In genomic region chr2:230765611-230766300, GRCh38 we compare ENCODE assay signal across 17 cellular contexts. TPM values are rescaled to one million over a fixed set of nuclear protein-coding genes. Genes with fewer than 3 reads are reported as not detected.
DNase-seq lines count a peak whose midpoint lies in the region; ATAC-seq and FAIRE-seq lines count a peak whose summit lies in the region.
"Had no signal": no experiment of that assay in that cellular context is flagged by ENCODE, and none has a peak within 500 bp of the region (broad histone marks: within the 10 kb centered on the region; RNA-seq: fewer than 3 reads in every experiment).

No MANE protein-coding gene starts in this region.

- no peak for ATAC-seq in CD4-positive, CD25-positive, alpha-beta regulatory T cell (ENCODE audit: low read depth in 2 of 2)
- peak; percentile 61 for ATAC-seq in activated naive CD8-positive, alpha-beta T cell treated with anti-CD3 and anti-CD28 coated beads, Interleukin-2, amount 50 U/mL, for 24 hours
- ATAC-seq in GM19397 (IDR thresholded peaks at IDR 0.05; ENCODE audit: unreplicated experiment) (no peak), HG03460 (IDR thresholded peaks at IDR 0.05; ENCODE audit: unreplicated experiment) (no peak)

- H3K4ac ChIP-seq in mesenchymal stem cell (ENCODE audit: low read depth in 1 of 2, low read length in 2 of 2): no peak overlapping the region

- no peak overlapping the region for H3K4me2 ChIP-seq in mesenchymal stem cell (ENCODE audit: low read length, poor library complexity, severe bottlenecking)

- H3K23ac ChIP-seq in mesenchymal stem cell (ENCODE audit: low read length in 2 of 2): no peak overlapping the region

- H3K27me3 ChIP-seq in CD4-positive, CD25-positive, alpha-beta regulatory T cell (ENCODE audit: control insufficient read depth, insufficient read depth, low read length): no peaks in the 10 kb centered on the region
- H3K27me3 ChIP-seq in mesenchymal stem cell (ENCODE audit: control insufficient read depth in 1 of 2, insufficient read depth in 1 of 2, low read length in 2 of 2): no peaks in the 10 kb centered on the region
- H3K27me3 ChIP-seq: ascending aorta, esophagus squamous epithelium, Peyer's patch had no signal

- H3K27ac Mint-ChIP-seq in CD4-positive, CD25-positive, alpha-beta regulatory T cell: peak overlapping the region; percentile 7 to 74 (median 60)
- H3K27ac Mint-ChIP-seq in activated naive CD8-positive, alpha-beta T cell treated with anti-CD3 and anti-CD28 coated beads, Interleukin-2, amount 50 U/mL, for 24 hours: peak overlapping the region; percentile 64

- no peak overlapping the region for H3K9ac ChIP-seq in mesenchymal stem cell (ENCODE audit: low read length)

- H4K8ac ChIP-seq in mesenchymal stem cell (ENCODE audit: low read length): no peak overlapping the region

- H2BK120ac ChIP-seq in mesenchymal stem cell (ENCODE audit: low read depth, low read length): no peak overlapping the region

- peak; percentile 39 for FAIRE-seq in GM19239 (lab: Jason Lieb, UNC)

- H3K36me3 ChIP-seq in CD4-positive, CD25-positive, alpha-beta regulatory T cell (ENCODE audit: control insufficient read depth, insufficient read depth, low read length): peaks cover 54% of the 10 kb centered on the region
- peaks cover 19 to 88% of the 10 kb centered on the region in 2 experiments for H3K36me3 ChIP-seq in mesenchymal stem cell (ENCODE audit: control insufficient read depth in 1 of 2, insufficient read depth in 2 of 2, low read depth in 1 of 2, low read length in 2 of 2)

- no peak overlapping the region for H3K27ac ChIP-seq in CD4-positive, CD25-positive, alpha-beta regulatory T cell (ENCODE audit: insufficient read depth, low read length, poor library complexity, severe bottlenecking)
- no peak overlapping the region for H3K27ac ChIP-seq in mesenchymal stem cell (ENCODE audit: low read length, poor library complexity, severe bottlenecking)
- H3K27ac ChIP-seq: ascending aorta, esophagus squamous epithelium, Peyer's patch, VCaP had no signal

- no peak overlapping the region for H3K18ac ChIP-seq in mesenchymal stem cell (ENCODE audit: low read depth in 1 of 2, low read length in 2 of 2)

- WGBS in mesenchymal stem cell: 100% methylated on average over 2 of the region's 4 CpGs

- peaks cover 26% of the 10 kb centered on the region for H3K4me1 ChIP-seq in CD4-positive, CD25-positive, alpha-beta regulatory T cell (ENCODE audit: control insufficient read depth, insufficient read depth, low read length, poor library complexity, severe bottlenecking)
- H3K4me1 ChIP-seq in mesenchymal stem cell (ENCODE audit: control insufficient read depth, insufficient read depth, low read depth, low read length): no peaks in the 10 kb centered on the region
- H3K4me1 ChIP-seq: esophagus squamous epithelium, Peyer's patch had no signal

- H3K36me3 Mint-ChIP-seq in CD4-positive, CD25-positive, alpha-beta regulatory T cell: peaks cover 55% of the 10 kb centered on the region
- peaks cover 70% of the 10 kb centered on the region for H3K36me3 Mint-ChIP-seq in activated naive CD8-positive, alpha-beta T cell treated with anti-CD3 and anti-CD28 coated beads, Interleukin-2, amount 50 U/mL, for 24 hours (ENCODE audit: low read depth)

- peak overlapping the region in 1 of 4 donors; percentile 23 for H3K4me3 Mint-ChIP-seq in CD4-positive, CD25-positive, alpha-beta regulatory T cell
- no peak overlapping the region for H3K4me3 Mint-ChIP-seq in activated naive CD8-positive, alpha-beta T cell treated with anti-CD3 and anti-CD28 coated beads, Interleukin-2, amount 50 U/mL, for 24 hours

- no peak overlapping the region for H3K14ac ChIP-seq in mesenchymal stem cell (ENCODE audit: low read length in 2 of 2)

- H2AK5ac ChIP-seq in mesenchymal stem cell (ENCODE audit: low read length, severe bottlenecking): no peak overlapping the region

- H2BK15ac ChIP-seq in mesenchymal stem cell (ENCODE audit: low read depth, poor library complexity, severe bottlenecking): no peak overlapping the region

- no peaks in the 10 kb centered on the region for H3K9me3 ChIP-seq in CD4-positive, CD25-positive, alpha-beta regulatory T cell (ENCODE audit: control insufficient read depth in 2 of 2, low read length in 2 of 2)
- H3K9me3 ChIP-seq in mesenchymal stem cell (ENCODE audit: control insufficient read depth, low read length): no peaks in the 10 kb centered on the region
- H3K9me3 ChIP-seq: ascending aorta, esophagus squamous epithelium, Peyer's patch had no signal

- no peaks in the 10 kb centered on the region for H3K27me3 Mint-ChIP-seq in CD4-positive, CD25-positive, alpha-beta regulatory T cell
- no peaks in the 10 kb centered on the region for H3K27me3 Mint-ChIP-seq in activated naive CD8-positive, alpha-beta T cell treated with anti-CD3 and anti-CD28 coated beads, Interleukin-2, amount 50 U/mL, for 24 hours

- no peak for DNase-seq in CD4-positive, CD25-positive, alpha-beta regulatory T cell
- no peak for DNase-seq in GM19239 (ENCODE audit: insufficient read length, low spot score)
- no peak for DNase-seq in activated naive CD8-positive, alpha-beta T cell treated with anti-CD3 and anti-CD28 coated beads, Interleukin-2, amount 50 U/mL, for 24 hours
- peak; percentile 13 for DNase-seq in kidney tubule cell (ENCODE audit: low spot score)
- DNase-seq in SK-N-DZ (ENCODE audit: low spot score): no peak
- no peak for DNase-seq in mesenchymal stem cell
- DNase-seq: activated CD8-positive, alpha-beta memory T cell treated with anti-CD3 and anti-CD28 coated beads, Interleukin-2, amount 50 U/mL, for 48 hours; esophagus squamous epithelium; hippocampal formation; NCI-H2107; NCI-H82; Peyer's patch had no signal

- H3K4me3 ChIP-seq in CD4-positive, CD25-positive, alpha-beta regulatory T cell (ENCODE audit: low read depth, low read length): no peak overlapping the region
- no peak overlapping the region for H3K4me3 ChIP-seq in mesenchymal stem cell (ENCODE audit: insufficient read depth in 1 of 2, low read depth in 1 of 2, low read length in 2 of 2)
- H3K4me3 ChIP-seq: ascending aorta, esophagus squamous epithelium, Peyer's patch, skin epidermis had no signal

- no peak overlapping the region for H2BK5ac ChIP-seq in mesenchymal stem cell (ENCODE audit: low read depth, low read length, poor library complexity, severe bottlenecking)

- peaks cover 0 to 3% (median 0%) of the 10 kb centered on the region in 7 donors for H3K9me3 Mint-ChIP-seq in CD4-positive, CD25-positive, alpha-beta regulatory T cell
- H3K9me3 Mint-ChIP-seq in activated naive CD8-positive, alpha-beta T cell treated with anti-CD3 and anti-CD28 coated beads, Interleukin-2, amount 50 U/mL, for 24 hours: peaks cover 3% of the 10 kb centered on the region

- H3K4me1 Mint-ChIP-seq in CD4-positive, CD25-positive, alpha-beta regulatory T cell: peaks cover 49 to 68% (median 58%) of the 10 kb centered on the region in 4 donors
- peaks cover 57% of the 10 kb centered on the region for H3K4me1 Mint-ChIP-seq in activated naive CD8-positive, alpha-beta T cell treated with anti-CD3 and anti-CD28 coated beads, Interleukin-2, amount 50 U/mL, for 24 hours

- H2BK12ac ChIP-seq in mesenchymal stem cell (ENCODE audit: low read length in 2 of 2): no peak overlapping the region

- peaks cover 30% of the 10 kb centered on the region for H3K79me1 ChIP-seq in mesenchymal stem cell (replicated peaks; ENCODE audit: low read length, poor library complexity, severe bottlenecking)

- no peak overlapping the region for H4K91ac ChIP-seq in mesenchymal stem cell (ENCODE audit: low read length)

- no peak overlapping the region for H2AFZ ChIP-seq in mesenchymal stem cell (ENCODE audit: low read depth, low read length)

RNA-seq across cellular contexts. Expression of gene CAB39, which starts 53.1 kb away (rescaled TPM):
- 114 TPM for total RNA-seq in CD4-positive, CD25-positive, alpha-beta regulatory T cell
- 10 to 100 TPM; 64.3 to 88.4 (median 78.3) TPM for polyA plus RNA-seq in CD4-positive, CD25-positive, alpha-beta regulatory T cell
- 29.9 and 31.6 TPM in 2 replicates for polyA plus RNA-seq in SK-N-DZ (2014; cell fraction: cytosol; rRNA removed)
- polyA plus RNA-seq in SK-N-DZ (2014; cell fraction: nucleus; rRNA removed): 17.7 and 18.2 TPM in 2 replicates
- polyA plus RNA-seq in mesenchymal stem cell (2013, experiment 1 of 2): 33.1 TPM
- 34.4 TPM for polyA plus RNA-seq in mesenchymal stem cell (2013, experiment 2 of 2)
